Comparison of ENCODE assay signal across 16 cellular contexts in genomic region chr7:99825873-99826272, GRCh38. TPM values are rescaled to one million over a fixed set of nuclear protein-coding genes. Genes with fewer than 3 reads are reported as not detected.
DNase-seq lines count a peak whose midpoint lies in the region; ATAC-seq and TF ChIP-seq lines count a peak whose summit lies in the region.
"Had no signal": no experiment of that assay in that cellular context is flagged by ENCODE, and none has a peak within 500 bp of the region (broad histone marks: within the 10 kb centered on the region; RNA-seq: fewer than 3 reads in every experiment).

No MANE protein-coding gene starts in this region.

- no peak overlapping the region for H2AK5ac ChIP-seq in mesendoderm (ENCODE audit: low read length)

- H3K9me3 ChIP-seq in Caco-2, result peaks cover 7% of the 10 kb centered on the region; the same call in 1 of the 2 replicates
- H3K9me3 ChIP-seq in esophagus muscularis mucosa, result no peaks in the 10 kb centered on the region
- no peaks in the 10 kb centered on the region for H3K9me3 ChIP-seq in subcutaneous abdominal adipose tissue (ENCODE audit: control insufficient read depth in 5 of 5, low read length in 5 of 5)
- H3K9me3 ChIP-seq: BLaER1 had no signal

- H2BK15ac ChIP-seq in mesendoderm (replicated peaks; ENCODE audit: low read depth), result no peak overlapping the region

- no peak overlapping the region for H2BK120ac ChIP-seq in mesendoderm (ENCODE audit: low read depth, low read length)

- no peak for ATAC-seq in GM21447 (IDR thresholded peaks at IDR 0.05; ENCODE audit: unreplicated experiment)
- ATAC-seq: HCT116 had no signal

- peak overlapping the region; percentile 40 for H3K18ac ChIP-seq in mesendoderm (ENCODE audit: low read length)

- DNase-seq in Caco-2, result no peak
- peak; percentile 10 for DNase-seq in esophagus muscularis mucosa (ENCODE audit: extremely low spot score)
- DNase-seq in mesendoderm, result no peak
- DNase-seq in putamen (ENCODE audit: low spot score), result no peak
- no peak for DNase-seq in middle frontal gyrus (ENCODE audit: extremely low spot score, low spot score)
- DNase-seq: 8988T; AML-193; CD4-positive, CD25-positive, alpha-beta regulatory T cell; DMS79 treated with DMSO at 0.1 percent for 48 hours; EL; IMR-90 had no signal

- TF ChIP-seq CTCF in Caco-2 (IDR thresholded peaks at IDR 0.05; ENCODE audit: insufficient read depth in 1 of 2, low read depth in 1 of 2, low read length in 1 of 2, severe bottlenecking in 1 of 2, unreplicated experiment in 1 of 2) (no peak), esophagus muscularis mucosa (IDR thresholded peaks at IDR 0.05) (no peak)

- H3K9me3 Mint-ChIP-seq in Caco-2 (ENCODE audit: unreplicated experiment), result peaks cover 7% of the 10 kb centered on the region
- H3K9me3 Mint-ChIP-seq: CD4-positive, CD25-positive, alpha-beta regulatory T cell had no signal

- peaks cover 43% of the 10 kb centered on the region for H3K4me1 Mint-ChIP-seq in Caco-2 (ENCODE audit: low read depth, unreplicated experiment)
- H3K4me1 Mint-ChIP-seq: CD4-positive, CD25-positive, alpha-beta regulatory T cell had no signal

- no peak overlapping the region for H3K4me3 Mint-ChIP-seq in Caco-2 (ENCODE audit: unreplicated experiment)
- H3K4me3 Mint-ChIP-seq: CD4-positive, CD25-positive, alpha-beta regulatory T cell had no signal

- H3K4me2 ChIP-seq in mesendoderm (ENCODE audit: low read length), result no peak overlapping the region
- H3K4me2 ChIP-seq: BLaER1 had no signal

- POLR2A ChIA-PET in Caco-2 (lab: Charles Lee), result no interaction called here

- H2BK5ac ChIP-seq in mesendoderm (ENCODE audit: low read length), result no peak overlapping the region

- CTCF ChIA-PET in Caco-2 (lab: Charles Lee), result no interaction called here

- peak overlapping the region; percentile 64 for H3K27ac Mint-ChIP-seq in Caco-2 (ENCODE audit: unreplicated experiment)
- H3K27ac Mint-ChIP-seq: CD4-positive, CD25-positive, alpha-beta regulatory T cell had no signal

- no peak overlapping the region for H3K56ac ChIP-seq in mesendoderm (ENCODE audit: low read length)

- H3K4me1 ChIP-seq in Caco-2 (peaks cover 55% of the 10 kb centered on the region), esophagus muscularis mucosa (no peaks in the 10 kb centered on the region), mesendoderm (ENCODE audit: control insufficient read depth, low read depth, low read length) (peaks cover 7% of the 10 kb centered on the region), subcutaneous abdominal adipose tissue (ENCODE audit: control insufficient read depth in 5 of 5, insufficient read depth in 5 of 5, low read length in 5 of 5) (peaks cover 0 to 63% (median 30%) of the 10 kb centered on the region in 5 donors)
- H3K4me1 ChIP-seq: BLaER1 had no signal

- H3K79me2 ChIP-seq in mesendoderm (ENCODE audit: control insufficient read depth, insufficient read depth, low read length), result no peaks in the 10 kb centered on the region

- no peaks in the 10 kb centered on the region for H3K27me3 Mint-ChIP-seq in Caco-2 (ENCODE audit: insufficient read depth, unreplicated experiment)

- BruUV-seq in Caco-2 (replicated peaks; lab: Mats Ljungman, UMichigan), result no TSS peak

- H3K27me3 ChIP-seq in Caco-2 (replicated peaks; ENCODE audit: control insufficient read depth, insufficient read depth, low read length), result no peaks in the 10 kb centered on the region
- peaks cover 0 to 9% (median 0%) of the 10 kb centered on the region in 4 donors for H3K27me3 ChIP-seq in esophagus muscularis mucosa
- no peaks in the 10 kb centered on the region for H3K27me3 ChIP-seq in mesendoderm (ENCODE audit: insufficient read depth, low read length, poor library complexity)
- H3K27me3 ChIP-seq in subcutaneous abdominal adipose tissue (ENCODE audit: control insufficient read depth in 5 of 5, insufficient read depth in 4 of 5, low read length in 5 of 5), result no peaks in the 10 kb centered on the region
- H3K27me3 ChIP-seq: BLaER1 had no signal

- H4K5ac ChIP-seq in mesendoderm (ENCODE audit: low read length), result no peak overlapping the region

- no peak overlapping the region for H4K8ac ChIP-seq in mesendoderm (ENCODE audit: low read depth, low read length)

- H3K23ac ChIP-seq in mesendoderm (ENCODE audit: low read length), result no peak overlapping the region

- H3K27ac ChIP-seq in esophagus muscularis mucosa (replicated peaks in 1 of 4) (no peak overlapping the region), mesendoderm (ENCODE audit: low read depth, low read length) (no peak overlapping the region), subcutaneous abdominal adipose tissue (ENCODE audit: low read depth, low read length) (peak overlapping the region; percentile 37)
- H3K27ac ChIP-seq: BLaER1 had no signal

- no peak for TF ChIP-seq POLR2A in esophagus muscularis mucosa (IDR thresholded peaks at IDR 0.05; ENCODE audit: low read depth)

- TF ChIP-seq EP300 in esophagus muscularis mucosa (IDR thresholded peaks at IDR 0.05), result no peak

- no peaks in the 10 kb centered on the region for H3K36me3 Mint-ChIP-seq in Caco-2 (ENCODE audit: insufficient read depth, unreplicated experiment)
- H3K36me3 Mint-ChIP-seq: CD4-positive, CD25-positive, alpha-beta regulatory T cell had no signal

- no peaks in the 10 kb centered on the region for H3K79me1 ChIP-seq in mesendoderm (ENCODE audit: low read length)

- H3K9ac ChIP-seq in mesendoderm (ENCODE audit: low read length), result no peak overlapping the region
- no peak overlapping the region for H3K9ac ChIP-seq in subcutaneous abdominal adipose tissue (ENCODE audit: low read length in 5 of 5)
- H3K9ac ChIP-seq: BLaER1 had no signal

- no peaks in the 10 kb centered on the region for H3K36me3 ChIP-seq in Caco-2 (ENCODE audit: control insufficient read depth, insufficient read depth, low read length)
- no peaks in the 10 kb centered on the region for H3K36me3 ChIP-seq in esophagus muscularis mucosa
- H3K36me3 ChIP-seq in mesendoderm (ENCODE audit: control insufficient read depth, insufficient read depth, low read length), result no peaks in the 10 kb centered on the region
- H3K36me3 ChIP-seq in subcutaneous abdominal adipose tissue (ENCODE audit: control insufficient read depth in 5 of 5, insufficient read depth in 5 of 5, low read length in 5 of 5), result no peaks in the 10 kb centered on the region
- H3K36me3 ChIP-seq: BLaER1 had no signal

- intact Hi-C loops in Caco-2 (cut with micrococcal nuclease; ENCODE audit: unreplicated experiment) (loop anchor here (5.0 kb wide), 1 partner anchor 149 kb away; the partner anchor contains the start of gene CYP3A5), esophagus muscularis mucosa (cut with DNase I) (no loop called here)

- H3K4ac ChIP-seq in mesendoderm (ENCODE audit: low read depth, low read length), result no peak overlapping the region

- no peak overlapping the region for H3K4me3 ChIP-seq in Caco-2 (ENCODE audit: low read depth, low read length)
- no peak overlapping the region for H3K4me3 ChIP-seq in esophagus muscularis mucosa
- no peak overlapping the region for H3K4me3 ChIP-seq in mesendoderm (ENCODE audit: low read length)
- no peak overlapping the region for H3K4me3 ChIP-seq in subcutaneous abdominal adipose tissue (ENCODE audit: low read depth in 1 of 5, low read length in 5 of 5)
- H3K4me3 ChIP-seq: BLaER1 had no signal

RNA-seq across cellular contexts. Expression of gene CYP3A43, which starts 1.9 kb away (rescaled TPM):
- total RNA-seq in Caco-2 (2022) (not detected in 2 replicates), esophagus muscularis mucosa (not detected)
- not detected for polyA plus RNA-seq in mesendoderm (2013, experiment 1 of 2)
- not detected for polyA plus RNA-seq in mesendoderm (2013, experiment 2 of 2)
- total RNA-seq: CD4-positive, CD25-positive, alpha-beta regulatory T cell; H4; IMR-90 had no signal
- polyA plus RNA-seq: CD4-positive, CD25-positive, alpha-beta regulatory T cell; IMR-90 had no signal

RNA-seq across cellular contexts. Expression of gene CYP3A4, which starts 41.9 kb away (rescaled TPM):
- total RNA-seq in Caco-2 (2022) (not detected in 2 replicates), esophagus muscularis mucosa (not detected)
- not detected for polyA plus RNA-seq in mesendoderm (2013, experiment 1 of 2)
- not detected for polyA plus RNA-seq in mesendoderm (2013, experiment 2 of 2)
- total RNA-seq: CD4-positive, CD25-positive, alpha-beta regulatory T cell; H4; IMR-90 had no signal
- polyA plus RNA-seq: CD4-positive, CD25-positive, alpha-beta regulatory T cell; IMR-90 had no signal

RNA-seq across cellular contexts. Expression of gene OR2AE1, which starts 51.0 kb away (rescaled TPM):
- total RNA-seq in Caco-2 (2022) (not detected in 2 replicates), esophagus muscularis mucosa (under 1 TPM in 1 of 4 donors, not detected in 3; 0.65 TPM)
- polyA plus RNA-seq in mesendoderm (2013, experiment 1 of 2), result not detected
- not detected for polyA plus RNA-seq in mesendoderm (2013, experiment 2 of 2)
- total RNA-seq: H4 had no signal
- polyA plus RNA-seq: CD4-positive, CD25-positive, alpha-beta regulatory T cell had no signal
